Comparison of ENCODE assay signal across 21 cellular contexts in genomic region chr4:19254476-19254875, GRCh38.
"Had no signal": no experiment of that assay in that cellular context is flagged by ENCODE, and none has a peak within 500 bp of the region (broad histone marks: within the 10 kb centered on the region; RNA-seq: fewer than 3 reads in every experiment).

No MANE protein-coding gene starts in this region.

- H3K27ac ChIP-seq: adrenal gland, breast epithelium, epithelial cell of prostate, neutrophil, right atrium auricular region, skin epidermis had no signal

- H3K4me3 ChIP-seq: adrenal gland, breast epithelium, right atrium auricular region, skin epidermis had no signal

- H3K4me1 ChIP-seq: adrenal gland, breast epithelium, right atrium auricular region had no signal

- H3K36me3 ChIP-seq: adrenal gland, breast epithelium, neutrophil, right atrium auricular region had no signal

- DNase-seq: activated B cell treated with CpG ODN at 0.5 μM for 24 hours; activated CD4-positive, alpha-beta T cell treated with anti-CD3 and anti-CD28 coated beads for 48 hours; activated CD8-positive, alpha-beta T cell treated with anti-CD3 and anti-CD28 coated beads for 36 hours; activated effector memory CD4-positive, alpha-beta T cell treated with anti-CD3 and anti-CD28 coated beads, Interleukin-2, amount 50 U/mL, for 16 hours; activated T-cell treated with anti-CD3 and anti-CD28 coated beads, Interleukin-2, amount 50 U/mL, for 48 hours; adrenal gland; cerebellar nuclear complex; hypothalamus; mesenchymal stem cell; naive thymus-derived CD8-positive, alpha-beta T cell; posterior cingulate gyrus; stimulated activated CD4-positive, alpha-beta T cell treated with anti-CD3 and anti-CD28 coated beads, Interleukin-15, amount 100 ng/mL, for 24 hours; stimulated activated CD4-positive, alpha-beta T cell treated with anti-CD3 and anti-CD28 coated beads, Interleukin-4, amount 100 ng/mL, for 24 hours; stimulated activated naive CD4-positive, alpha-beta T cell; SW 1271; trophoblast cell had no signal

- H3K27me3 ChIP-seq: adrenal gland, breast epithelium, neutrophil, right atrium auricular region had no signal

- H3K9me3 ChIP-seq: adrenal gland, neutrophil had no signal

- ATAC-seq: activated CD8-positive, alpha-beta T cell treated with anti-CD3 and anti-CD28 coated beads for 36 hours; naive thymus-derived CD8-positive, alpha-beta T cell had no signal
